Comparison of ENCODE assay signal across 1 cellular context in the genomic region with DNA sequence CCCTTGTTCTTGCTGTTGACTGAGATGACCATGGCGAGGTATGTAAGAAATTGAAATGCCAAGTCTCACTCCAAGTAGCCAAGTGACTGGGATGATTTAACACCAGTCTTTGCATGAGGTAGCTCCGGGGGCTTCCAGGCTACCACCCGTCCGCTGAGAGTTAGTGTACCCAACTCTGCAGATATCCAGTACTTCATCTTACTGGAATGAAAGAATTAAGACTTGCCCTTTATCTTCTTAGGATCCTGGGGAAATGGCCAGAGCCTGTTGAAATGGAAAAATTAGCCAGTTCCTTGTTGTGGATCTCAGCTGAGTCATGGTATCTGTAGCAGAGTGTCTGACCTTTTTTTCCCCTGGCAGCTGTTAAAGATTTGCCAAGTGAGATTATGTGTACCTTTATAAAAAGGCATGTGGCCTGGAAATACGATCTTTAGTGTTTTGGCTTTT.
TF ChIP-seq lines count a peak whose summit lies in the region.

No MANE protein-coding gene starts in this region.

TF ChIP-seq in SK-N-SH, 30 proteins besides CTCF, POLR2A, EP300 and RAD21 (continued from another document):
- TF ChIP-seq, protein P1, sequence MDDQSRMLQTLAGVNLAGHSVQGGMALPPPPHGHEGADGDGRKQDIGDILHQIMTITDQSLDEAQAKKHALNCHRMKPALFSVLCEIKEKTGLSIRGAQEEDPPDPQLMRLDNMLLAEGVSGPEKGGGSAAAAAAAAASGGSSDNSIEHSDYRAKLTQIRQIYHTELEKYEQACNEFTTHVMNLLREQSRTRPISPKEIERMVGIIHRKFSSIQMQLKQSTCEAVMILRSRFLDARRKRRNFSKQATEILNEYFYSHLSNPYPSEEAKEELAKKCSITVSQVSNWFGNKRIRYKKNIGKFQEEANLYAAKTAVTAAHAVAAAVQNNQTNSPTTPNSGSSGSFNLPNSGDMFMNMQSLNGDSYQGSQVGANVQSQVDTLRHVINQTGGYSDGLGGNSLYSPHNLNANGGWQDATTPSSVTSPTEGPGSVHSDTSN (IDR thresholded peaks at IDR 0.05): peak; percentile 48; the same call in 1 of the 2 replicates
- peak; percentile 89 for TF ChIP-seq TCF12 (IDR thresholded peaks at IDR 0.05)
TF ChIP-seq in SK-N-SH: peak in this region for 9.
